Comparison of ENCODE assay signal across 6 cellular contexts in the genomic region with DNA sequence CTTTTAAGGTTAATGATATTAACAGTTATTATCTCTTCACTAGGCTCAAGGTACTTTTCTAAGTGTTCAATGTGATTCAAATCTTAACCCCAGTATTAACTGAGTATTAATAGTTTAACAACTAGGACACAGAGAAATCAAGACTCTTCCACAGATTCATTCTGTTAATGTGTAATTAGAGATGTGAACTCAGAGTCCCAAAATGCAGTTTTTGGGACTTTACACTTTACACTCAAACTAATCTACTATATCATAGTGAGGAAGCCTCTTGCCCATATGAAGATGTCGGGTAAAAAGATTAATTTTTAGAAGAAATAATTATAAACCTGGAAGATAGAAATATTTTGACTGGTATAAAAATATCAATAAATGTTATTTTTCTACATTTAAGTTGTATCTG.
"Had no signal": no experiment of that assay in that cellular context is flagged by ENCODE, and none has a peak within 500 bp of the region (broad histone marks: within the 10 kb centered on the region; RNA-seq: fewer than 3 reads in every experiment).

No MANE protein-coding gene starts in this region.

- H3K36me3 Mint-ChIP-seq: IgD-negative memory B cell had no signal

- H3K27me3 Mint-ChIP-seq: IgD-negative memory B cell had no signal

- H3K4me3 ChIP-seq: K562 had no signal

- H3K4me3 Mint-ChIP-seq: IgD-negative memory B cell had no signal

- DNase-seq: IMR-90, KBM-7 had no signal

- ATAC-seq: K562 had no signal

- FAIRE-seq: HTR-8/SVneo, K562 had no signal

- H3K27ac Mint-ChIP-seq: IgD-negative memory B cell had no signal

- H3K27ac ChIP-seq: HL-60 had no signal

- H3K4me1 Mint-ChIP-seq: IgD-negative memory B cell had no signal
